In the genomic region with DNA sequence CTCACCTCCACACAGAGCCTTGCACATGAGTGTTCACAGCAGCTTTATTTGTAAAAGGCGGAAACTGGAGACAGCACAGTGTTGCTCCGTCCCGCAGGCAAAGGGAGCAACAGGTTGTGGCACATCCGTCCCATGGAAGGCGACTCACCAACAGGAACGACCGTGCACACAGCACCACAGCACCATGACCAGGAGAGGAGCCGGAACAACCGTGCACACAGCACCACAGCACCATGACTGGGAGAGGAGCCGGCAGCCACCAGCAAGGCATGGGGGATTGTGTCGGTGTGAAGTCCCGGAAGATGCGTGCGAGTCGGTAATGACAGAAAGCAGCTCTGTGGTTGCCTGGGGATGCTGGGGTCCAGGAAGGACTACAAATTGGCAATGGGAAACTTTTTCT, we compare ENCODE assay signal across 1 cellular context.
TF ChIP-seq lines count a peak whose summit lies in the region.

No MANE protein-coding gene starts in this region.

TF ChIP-seq in HepG2, 621 proteins besides CTCF, POLR2A, EP300 and RAD21 (continued from another document):
- TF ChIP-seq ZNF768 (CRISPR knock-in tag; IDR thresholded peaks at IDR 0.05): peak; percentile 14; the same call in 1 of the 2 replicates
- TF ChIP-seq HOXA3 (CRISPR knock-in tag; IDR thresholded peaks at IDR 0.05): no peak
- no peak for TF ChIP-seq SP1 (IDR thresholded peaks at IDR 0.05)
- no peak for TF ChIP-seq SP1 (CRISPR knock-in tag; IDR thresholded peaks at IDR 0.05)
- no peak for TF ChIP-seq ZNF703 (CRISPR knock-in tag; IDR thresholded peaks at IDR 0.05; ENCODE audit: borderline replicate concordance)
- no peak for TF ChIP-seq MIER3 (CRISPR knock-in tag; IDR thresholded peaks at IDR 0.05; ENCODE audit: borderline replicate concordance)
- TF ChIP-seq, protein P1, sequence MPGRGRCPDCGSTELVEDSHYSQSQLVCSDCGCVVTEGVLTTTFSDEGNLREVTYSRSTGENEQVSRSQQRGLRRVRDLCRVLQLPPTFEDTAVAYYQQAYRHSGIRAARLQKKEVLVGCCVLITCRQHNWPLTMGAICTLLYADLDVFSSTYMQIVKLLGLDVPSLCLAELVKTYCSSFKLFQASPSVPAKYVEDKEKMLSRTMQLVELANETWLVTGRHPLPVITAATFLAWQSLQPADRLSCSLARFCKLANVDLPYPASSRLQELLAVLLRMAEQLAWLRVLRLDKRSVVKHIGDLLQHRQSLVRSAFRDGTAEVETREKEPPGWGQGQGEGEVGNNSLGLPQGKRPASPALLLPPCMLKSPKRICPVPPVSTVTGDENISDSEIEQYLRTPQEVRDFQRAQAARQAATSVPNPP (CRISPR knock-in tag; IDR thresholded peaks at IDR 0.05): no peak
- peak; percentile 98 for TF ChIP-seq ZSCAN21 (CRISPR knock-in tag; IDR thresholded peaks at IDR 0.05; ENCODE audit: borderline replicate concordance)
- TF ChIP-seq, protein P2, sequence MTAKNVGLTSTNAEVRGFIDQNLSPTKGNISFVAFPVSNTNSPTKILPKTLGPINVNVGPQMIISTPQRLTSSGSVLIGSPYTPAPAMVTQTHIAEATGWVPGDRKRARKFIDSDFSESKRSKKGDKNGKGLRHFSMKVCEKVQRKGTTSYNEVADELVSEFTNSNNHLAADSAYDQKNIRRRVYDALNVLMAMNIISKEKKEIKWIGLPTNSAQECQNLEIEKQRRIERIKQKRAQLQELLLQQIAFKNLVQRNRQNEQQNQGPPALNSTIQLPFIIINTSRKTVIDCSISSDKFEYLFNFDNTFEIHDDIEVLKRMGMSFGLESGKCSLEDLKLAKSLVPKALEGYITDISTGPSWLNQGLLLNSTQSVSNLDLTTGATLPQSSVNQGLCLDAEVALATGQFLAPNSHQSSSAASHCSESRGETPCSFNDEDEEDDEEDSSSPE (CRISPR knock-in tag; IDR thresholded peaks at IDR 0.05): no peak
- no peak for TF ChIP-seq ZNF746 (CRISPR knock-in tag; IDR thresholded peaks at IDR 0.05)
